In the genomic region with DNA sequence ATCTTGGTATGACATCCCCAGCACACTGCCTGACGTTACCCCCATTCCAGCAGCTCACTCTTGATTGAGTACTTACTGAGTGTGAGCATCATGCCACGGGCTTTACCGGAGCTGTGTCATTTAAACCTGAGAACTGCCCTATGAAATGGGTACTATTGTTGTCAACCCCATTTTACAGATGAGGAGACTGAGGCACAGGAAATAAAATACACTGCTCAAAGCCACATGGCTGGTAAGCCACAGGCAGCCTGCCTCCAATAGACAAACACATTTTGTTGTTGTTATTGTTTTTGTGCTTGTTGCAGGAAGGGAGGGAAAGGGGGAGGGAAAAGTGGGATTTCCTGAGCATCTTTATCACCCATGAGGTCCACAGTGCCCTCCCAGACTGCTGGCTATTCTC, we compare ENCODE assay signal across 33 cellular contexts. TPM values are rescaled to one million over a fixed set of nuclear protein-coding genes. Genes with fewer than 3 reads are reported as not detected.
"Had no signal": no experiment of that assay in that cellular context is flagged by ENCODE, and none has a peak within 500 bp of the region (broad histone marks: within the 10 kb centered on the region; RNA-seq: fewer than 3 reads in every experiment).

No MANE protein-coding gene starts in this region.

- H3K4me2 ChIP-seq: hepatocyte had no signal

- H2AFZ ChIP-seq: hepatocyte had no signal

- H3K4me3 ChIP-seq: coronary artery, esophagus muscularis mucosa, gastroesophageal sphincter, heart left ventricle, hepatocyte, left lung, prostate gland, right atrium auricular region, sigmoid colon, thoracic aorta, tibial nerve, upper lobe of left lung, vagina had no signal

- H3K36me3 ChIP-seq: esophagus muscularis mucosa, gastroesophageal sphincter, heart left ventricle, left lung, prostate gland, right atrium auricular region, sigmoid colon, thoracic aorta, tibial nerve, upper lobe of left lung, vagina had no signal

- H3K9me3 ChIP-seq: esophagus muscularis mucosa, gastroesophageal sphincter, heart left ventricle, left lung, prostate gland, right atrium auricular region, sigmoid colon, thoracic aorta, tibial nerve, upper lobe of left lung, vagina had no signal

- H3K27ac ChIP-seq: coronary artery, esophagus muscularis mucosa, foreskin keratinocyte, gastroesophageal sphincter, heart left ventricle, hepatocyte, left lung, prostate gland, right atrium auricular region, sigmoid colon, thoracic aorta, tibial nerve, upper lobe of left lung, vagina had no signal

- DNase-seq: dermis blood vessel endothelial cell; effector memory CD4-positive, alpha-beta T cell; foreskin keratinocyte; heart left ventricle; left cardiac atrium; left lung; mammary epithelial cell; midbrain; naive thymus-derived CD8-positive, alpha-beta T cell; sigmoid colon; stimulated activated CD4-positive, alpha-beta T cell treated with anti-CD3 and anti-CD28 coated beads, Interleukin-2, amount 100 ng/mL, for 24 hours; stimulated activated CD4-positive, alpha-beta T cell treated with anti-CD3 and anti-CD28 coated beads, Interleukin-4, amount 100 ng/mL, for 24 hours; stimulated activated naive B cell treated with anti-CD40 and anti-IgM and Interleukin-4, amounts not matched to agents 10 μg/mL and 1 μg/mL and 100 μg/mL, for 72 hours; upper lobe of left lung had no signal

- H3K27me3 ChIP-seq: right atrium auricular region, vagina had no signal

- H3K36me3 Mint-ChIP-seq: naive thymus-derived CD8-positive, alpha-beta T cell had no signal

- H3K9me3 Mint-ChIP-seq: neural crest cell; stimulated activated naive CD8-positive, alpha-beta T cell treated with anti-CD3 and anti-CD28 coated beads, Interleukin-15, Interleukin-2, amounts not matched to agents 100 ng/mL and 50 ng/mL, for 24 hours had no signal

- ATAC-seq: foreskin keratinocyte; gastroesophageal sphincter; heart left ventricle; left cardiac atrium; left lung; naive thymus-derived CD8-positive, alpha-beta T cell; stimulated activated naive B cell treated with anti-CD40 and anti-IgM and Interleukin-4, amounts not matched to agents 10 μg/mL and 1 μg/mL and 100 μg/mL, for 72 hours had no signal

- H3K4me3 Mint-ChIP-seq: naive thymus-derived CD8-positive, alpha-beta T cell; stimulated activated naive B cell treated with anti-CD40 and anti-IgM and Interleukin-4, amounts not matched to agents 10 μg/mL and 1 μg/mL and 100 μg/mL, for 72 hours; stimulated activated naive CD8-positive, alpha-beta T cell treated with anti-CD3 and anti-CD28 coated beads, Interleukin-15, Interleukin-2, amounts not matched to agents 100 ng/mL and 50 ng/mL, for 24 hours had no signal

- H3K27ac Mint-ChIP-seq: naive thymus-derived CD8-positive, alpha-beta T cell; stimulated activated naive B cell treated with anti-CD40 and anti-IgM and Interleukin-4, amounts not matched to agents 10 μg/mL and 1 μg/mL and 100 μg/mL, for 72 hours; stimulated activated naive CD8-positive, alpha-beta T cell treated with anti-CD3 and anti-CD28 coated beads, Interleukin-15, Interleukin-2, amounts not matched to agents 100 ng/mL and 50 ng/mL, for 24 hours had no signal

- H3K79me2 ChIP-seq: hepatocyte had no signal

- H3K4me1 ChIP-seq: prostate gland had no signal

RNA-seq across cellular contexts. Expression of a gene that starts 53.5 kb away (rescaled TPM):
- total RNA-seq: dermis blood vessel endothelial cell; endothelial cell of umbilical vein; epithelial cell of proximal tubule; esophagus muscularis mucosa; fibroblast of lung; foreskin keratinocyte; gastroesophageal sphincter; heart left ventricle; hepatocyte; kidney epithelial cell; left cardiac atrium; left lung; lower leg skin; mammary epithelial cell; mucosa of gallbladder; naive thymus-derived CD8-positive, alpha-beta T cell; osteocyte; prostate gland; right atrium auricular region; sigmoid colon; skeletal muscle tissue; thoracic aorta; tibial nerve; upper lobe of left lung; vagina had no signal
- polyA plus RNA-seq: fibroblast of lung; foreskin keratinocyte; heart left ventricle; hepatocyte; mammary epithelial cell; naive thymus-derived CD8-positive, alpha-beta T cell had no signal
